ENCODE assay signal across 1 cellular context in the genomic region with DNA sequence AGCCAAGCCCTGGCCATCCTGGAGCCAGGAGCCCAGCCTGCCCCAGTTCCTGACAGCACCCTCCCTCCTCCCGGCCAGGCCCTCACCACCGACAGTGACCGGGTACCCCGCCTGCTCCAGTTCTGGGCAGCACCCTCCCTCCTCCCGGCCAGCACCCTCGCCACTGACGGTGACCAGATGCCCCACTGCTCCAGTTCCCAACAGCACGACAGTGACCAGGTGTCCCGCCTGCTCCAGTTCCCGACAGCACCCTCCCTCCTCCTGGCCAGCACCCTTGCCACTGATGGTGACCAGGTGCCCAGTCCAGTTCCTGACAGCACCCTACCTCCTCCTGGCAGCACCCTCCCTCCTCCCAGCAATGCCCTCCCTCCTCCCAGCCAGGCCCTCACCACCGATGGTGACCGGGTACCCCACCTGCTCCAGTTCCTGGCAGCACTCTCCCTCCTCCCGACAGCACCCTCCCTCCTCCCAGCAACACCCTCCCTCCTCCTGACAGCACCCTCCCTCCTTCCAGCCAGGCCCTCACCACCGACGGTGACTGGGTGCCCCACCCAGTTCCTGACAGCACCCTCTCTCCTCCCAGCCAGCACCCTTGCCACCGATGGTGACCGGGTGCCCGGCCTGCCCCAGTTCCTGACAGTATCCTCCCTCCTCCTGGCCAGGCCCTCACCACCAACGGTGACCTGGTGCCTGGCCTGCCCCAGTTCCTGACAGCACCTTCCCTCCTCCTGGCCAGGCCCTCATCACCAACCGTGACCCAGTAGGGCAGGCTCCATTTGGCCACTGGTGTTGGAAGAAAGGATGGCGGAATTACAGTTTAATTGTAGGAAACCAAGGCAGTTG.
TF ChIP-seq lines count a peak whose summit lies in the region.

No MANE protein-coding gene starts in this region.

TF ChIP-seq in HepG2, 621 proteins besides CTCF, POLR2A, EP300 and RAD21:
- TF ChIP-seq, protein P1, sequence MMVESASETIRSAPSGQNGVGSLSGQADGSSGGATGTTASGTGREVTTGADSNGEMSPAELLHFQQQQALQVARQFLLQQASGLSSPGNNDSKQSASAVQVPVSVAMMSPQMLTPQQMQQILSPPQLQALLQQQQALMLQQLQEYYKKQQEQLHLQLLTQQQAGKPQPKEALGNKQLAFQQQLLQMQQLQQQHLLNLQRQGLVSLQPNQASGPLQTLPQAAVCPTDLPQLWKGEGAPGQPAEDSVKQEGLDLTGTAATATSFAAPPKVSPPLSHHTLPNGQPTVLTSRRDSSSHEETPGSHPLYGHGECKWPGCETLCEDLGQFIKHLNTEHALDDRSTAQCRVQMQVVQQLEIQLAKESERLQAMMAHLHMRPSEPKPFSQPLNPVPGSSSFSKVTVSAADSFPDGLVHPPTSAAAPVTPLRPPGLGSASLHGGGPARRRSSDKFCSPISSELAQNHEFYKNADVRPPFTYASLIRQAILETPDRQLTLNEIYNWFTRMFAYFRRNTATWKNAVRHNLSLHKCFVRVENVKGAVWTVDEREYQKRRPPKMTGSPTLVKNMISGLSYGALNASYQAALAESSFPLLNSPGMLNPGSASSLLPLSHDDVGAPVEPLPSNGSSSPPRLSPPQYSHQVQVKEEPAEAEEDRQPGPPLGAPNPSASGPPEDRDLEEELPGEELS (CRISPR knock-in tag; IDR thresholded peaks at IDR 0.05): no peak
- TF ChIP-seq, protein P2, sequence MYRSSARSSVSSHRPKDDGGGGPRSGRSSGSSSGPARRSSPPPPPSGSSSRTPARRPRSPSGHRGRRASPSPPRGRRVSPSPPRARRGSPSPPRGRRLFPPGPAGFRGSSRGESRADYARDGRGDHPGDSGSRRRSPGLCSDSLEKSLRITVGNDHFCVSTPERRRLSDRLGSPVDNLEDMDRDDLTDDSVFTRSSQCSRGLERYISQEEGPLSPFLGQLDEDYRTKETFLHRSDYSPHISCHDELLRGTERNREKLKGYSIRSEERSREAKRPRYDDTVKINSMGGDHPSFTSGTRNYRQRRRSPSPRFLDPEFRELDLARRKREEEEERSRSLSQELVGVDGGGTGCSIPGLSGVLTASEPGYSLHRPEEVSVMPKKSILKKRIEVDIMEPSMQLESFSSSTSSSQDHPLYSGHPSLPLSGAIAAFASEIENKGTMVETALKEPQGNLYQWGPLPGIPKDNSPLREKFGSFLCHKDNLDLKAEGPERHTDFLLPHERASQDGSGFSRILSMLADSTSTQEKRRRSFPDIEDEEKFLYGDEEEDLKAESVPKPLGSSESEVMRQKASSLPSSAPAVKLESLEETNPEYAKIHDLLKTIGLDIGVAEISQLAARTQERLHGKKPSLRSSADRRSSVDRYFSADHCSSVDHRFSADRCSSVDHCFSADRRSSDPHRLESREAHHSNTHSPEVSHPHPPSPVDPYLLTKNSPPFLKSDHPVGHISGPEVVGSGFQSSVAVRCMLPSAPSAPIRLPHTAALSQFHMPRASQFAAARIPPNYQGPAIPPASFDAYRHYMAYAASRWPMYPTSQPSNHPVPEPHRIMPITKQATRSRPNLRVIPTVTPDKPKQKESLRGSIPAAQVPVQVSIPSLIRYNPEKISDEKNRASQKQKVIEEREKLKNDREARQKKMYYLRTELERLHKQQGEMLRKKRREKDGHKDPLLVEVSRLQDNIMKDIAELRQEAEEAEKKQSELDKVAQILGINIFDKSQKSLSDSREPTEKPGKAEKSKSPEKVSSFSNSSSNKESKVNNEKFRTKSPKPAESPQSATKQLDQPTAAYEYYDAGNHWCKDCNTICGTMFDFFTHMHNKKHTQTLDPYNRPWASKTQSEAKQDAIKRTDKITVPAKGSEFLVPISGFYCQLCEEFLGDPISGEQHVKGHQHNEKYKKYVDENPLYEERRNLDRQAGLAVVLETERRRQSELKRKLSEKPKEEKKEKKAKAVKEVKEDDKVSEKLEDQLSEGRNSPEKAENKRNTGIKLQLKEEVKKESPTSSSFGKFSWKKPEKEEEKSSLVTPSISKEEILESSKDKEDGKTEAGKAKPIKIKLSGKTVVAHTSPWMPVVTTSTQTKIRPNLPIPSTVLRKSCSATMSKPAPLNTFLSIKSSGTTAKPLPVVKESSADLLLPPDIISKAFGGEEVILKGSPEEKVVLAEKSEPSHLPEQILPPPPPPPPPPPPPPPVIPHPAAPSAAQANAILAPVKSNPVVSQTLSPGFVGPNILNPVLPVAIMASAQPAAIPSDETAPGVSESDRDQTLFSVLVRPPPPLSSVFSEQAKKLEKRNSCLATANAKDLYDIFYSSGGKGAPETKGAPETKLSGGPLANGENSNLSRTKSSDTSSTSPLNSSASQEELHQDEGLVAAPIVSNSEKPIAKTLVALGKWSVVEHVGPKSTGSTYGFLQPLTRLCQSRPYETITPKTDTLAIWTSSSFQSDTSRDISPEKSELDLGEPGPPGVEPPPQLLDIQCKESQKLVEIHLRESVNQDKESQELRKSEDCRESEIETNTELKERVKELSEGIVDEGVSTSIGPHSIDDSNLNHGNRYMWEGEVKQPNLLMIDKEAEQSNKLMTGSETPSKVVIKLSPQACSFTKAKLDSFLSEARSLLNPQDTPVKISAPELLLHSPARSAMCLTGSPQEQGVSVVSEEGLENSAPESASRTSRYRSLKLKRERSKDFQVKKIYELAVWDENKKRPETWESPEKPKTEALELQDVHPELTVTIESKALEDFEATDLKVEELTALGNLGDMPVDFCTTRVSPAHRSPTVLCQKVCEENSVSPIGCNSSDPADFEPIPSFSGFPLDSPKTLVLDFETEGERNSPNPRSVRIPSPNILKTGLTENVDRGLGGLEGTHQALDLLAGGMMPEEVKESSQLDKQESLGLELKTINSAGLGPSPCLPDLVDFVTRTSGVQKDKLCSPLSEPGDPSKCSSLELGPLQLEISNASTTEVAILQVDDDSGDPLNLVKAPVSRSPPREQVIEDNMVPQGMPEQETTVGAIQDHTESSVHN (CRISPR knock-in tag; IDR thresholded peaks at IDR 0.05): no peak
- TF ChIP-seq MED13 (CRISPR knock-in tag; IDR thresholded peaks at IDR 0.05): no peak
- TF ChIP-seq ZNF292 (CRISPR knock-in tag; IDR thresholded peaks at IDR 0.05; ENCODE audit: borderline replicate concordance, low read depth): no peak
